In the genomic region with DNA sequence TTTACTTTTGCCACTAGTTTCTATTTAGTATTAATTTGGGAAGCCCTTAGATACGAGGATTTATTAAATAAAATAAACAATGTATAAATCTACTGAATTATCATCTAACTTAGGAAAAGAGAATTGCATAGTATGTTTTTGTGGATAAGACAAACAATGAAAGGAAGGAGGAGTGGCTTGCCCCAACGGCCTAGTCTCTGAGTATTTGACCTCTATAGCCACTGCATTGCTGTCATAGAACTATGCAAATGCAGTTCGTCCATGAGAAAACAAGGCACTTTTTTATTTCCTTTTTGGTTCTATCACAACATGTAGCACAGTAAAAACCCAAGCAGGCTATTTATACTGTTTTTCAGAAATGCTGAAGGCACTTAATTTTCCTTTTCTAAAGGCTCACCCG, we compare ENCODE assay signal across 16 cellular contexts.
DNase-seq lines count a peak whose midpoint lies in the region; TF ChIP-seq lines count a peak whose summit lies in the region.
"Had no signal": no experiment of that assay in that cellular context is flagged by ENCODE, and none has a peak within 500 bp of the region (broad histone marks: within the 10 kb centered on the region; RNA-seq: fewer than 3 reads in every experiment).

No MANE protein-coding gene starts in this region.

- H3K79me2 ChIP-seq in neural cell (replicated peaks; ENCODE audit: insufficient read depth, low read length): peaks cover 33% of the 10 kb centered on the region

- H3K27me3 ChIP-seq in neural cell (ENCODE audit: insufficient read depth, low read depth, low read length): no peaks in the 10 kb centered on the region

- no peak for TF ChIP-seq EP300 in neural cell (conservative IDR thresholded peaks at IDR 0.05; ENCODE audit: poor library complexity, severe bottlenecking)

- peak overlapping the region; percentile 5 for H2AFZ ChIP-seq in neural cell (ENCODE audit: low read depth, low read length)
- H2AFZ ChIP-seq: GM23338 had no signal

- DNase-seq in G401 (ENCODE audit: low spot score): peak; percentile 42
- DNase-seq in NCI-H69 (lab: John Stamatoyannopoulos, UW): peak; percentile 72
- no peak for DNase-seq in NCI-H2107 treated with DMSO at 0.1 percent for 48 hours (lab: John Stamatoyannopoulos, UW; ENCODE audit: unreplicated experiment)
- no peak for DNase-seq in activated effector memory CD4-positive, alpha-beta T cell treated with Interleukin-2 at 50 U/mL for 16 hours
- DNase-seq: BE2C; CD4-positive, CD25-positive, alpha-beta regulatory T cell; CD8-positive, alpha-beta memory T cell; DMS 273 treated with DMSO at 0.1 percent for 48 hours; DMS53; DND-41; EL; HCEC 1CT; HFFc6 had no signal

- H3K9ac ChIP-seq in neural cell (ENCODE audit: low read length): peak overlapping the region; percentile 53

- no peaks in the 10 kb centered on the region for H3K36me3 ChIP-seq in neural cell (ENCODE audit: insufficient read depth, low read length)
- H3K36me3 ChIP-seq: BE2C had no signal

- H3F3A ChIP-seq in neural cell (ENCODE audit: insufficient read depth, low read length, poor library complexity, severe bottlenecking): peaks cover 11% of the 10 kb centered on the region

- TF ChIP-seq RAD21 in neural cell (conservative IDR thresholded peaks at IDR 0.05): no peak

- H4K20me1 ChIP-seq in neural cell (ENCODE audit: insufficient read depth): no peaks in the 10 kb centered on the region

- H3K4me2 ChIP-seq in neural cell (ENCODE audit: low read length): peak overlapping the region; percentile 50

- no peak for TF ChIP-seq CTCF in neural cell (IDR thresholded peaks at IDR 0.05; ENCODE audit: poor library complexity, severe bottlenecking)

- in situ Hi-C loops in G401 (cut with HindIII; ENCODE audit: low sequenced_read_pairs): no loop called here

- H3K27ac ChIP-seq in cingulate gyrus (ENCODE audit: low read depth, low read length): peak overlapping the region; percentile 13
- peak overlapping the region; percentile 95 for H3K27ac ChIP-seq in neural cell (ENCODE audit: low read length)

- H3K9me3 ChIP-seq in neural cell (ENCODE audit: low read length): no peaks in the 10 kb centered on the region
- H3K9me3 ChIP-seq: BE2C had no signal

- no peaks in the 10 kb centered on the region for H3K9me2 ChIP-seq in neural cell (ENCODE audit: insufficient read depth, low read length)

- peak overlapping the region; percentile 31 for H3K4me3 ChIP-seq in neural cell (ENCODE audit: low read length)
- H3K4me3 ChIP-seq: GM23338 had no signal

TF ChIP-seq in neural cell, 6 proteins besides CTCF, POLR2A, EP300 and RAD21:
- no peak for TF ChIP-seq MXI1 (conservative IDR thresholded peaks at IDR 0.05; ENCODE audit: poor library complexity, severe bottlenecking)
- peak; percentile 15 for TF ChIP-seq TAF1 (IDR thresholded peaks at IDR 0.05; ENCODE audit: low read depth)
TF ChIP-seq in neural cell: peak in this region for 1.

Comparison
In these comparisons a context has a peak if more than half of its experiments do, and no peak if none do; other contexts are left out.
1. DNase-seq: peak in G401 (single experiment) and NCI-H69 (single experiment); none in NCI-H2107 treated with DMSO at 0.1 percent for 48 hours (single experiment) and activated effector memory CD4-positive, alpha-beta T cell treated with Interleukin-2 at 50 U/mL for 16 hours (single experiment).